In genomic region chr2:121771976-121772742, GRCh38 we compare ENCODE assay signal across 13 cellular contexts. TPM values are rescaled to one million over a fixed set of nuclear protein-coding genes. Genes with fewer than 3 reads are reported as not detected.
A peak's percentile ranks its signal among the peaks of the same experiment; 100 is the strongest.
DNase-seq lines count a peak whose midpoint lies in the region; ATAC-seq and TF ChIP-seq lines count a peak whose summit lies in the region.
"Had no signal": no experiment of that assay in that cellular context is flagged by ENCODE, and none has a peak within 500 bp of the region (broad histone marks: within the 10 kb centered on the region; RNA-seq: fewer than 3 reads in every experiment).

No MANE protein-coding gene starts in this region.

- no peak for ATAC-seq in GM21737 (IDR thresholded peaks at IDR 0.05; ENCODE audit: unreplicated experiment)
- no peak for ATAC-seq in left colon
- ATAC-seq: activated CD8-positive, alpha-beta T cell treated with anti-CD3 and anti-CD28 coated beads for 36 hours had no signal

- H3K4me3 Mint-ChIP-seq in neural crest cell (no peak overlapping the region), immature natural killer cell (no peak overlapping the region), CD14-positive monocyte (no peak overlapping the region)
- H3K4me3 Mint-ChIP-seq: activated CD8-positive, alpha-beta T cell treated with anti-CD3 and anti-CD28 coated beads for 36 hours; activated naive CD4-positive, alpha-beta T cell treated with anti-CD3 and anti-CD28 coated beads, Interleukin-2, amount 50 U/mL, for 24 hours; memory B cell had no signal

- DNase-seq in DMS 273 treated with DMSO at 0.1 percent for 48 hours (lab: John Stamatoyannopoulos, UW), result peak; percentile 84
- peak; percentile 80 for DNase-seq in NCI-H2171 treated with DMSO at 0.1 percent for 48 hours (lab: John Stamatoyannopoulos, UW)
- DNase-seq in choroid plexus epithelial cell (ENCODE audit: low read depth), result peak; percentile 26
- DNase-seq in neural crest cell (ENCODE audit: low read depth, low spot score), result no peak
- no peak for DNase-seq in immature natural killer cell
- no peak for DNase-seq in CD14-positive monocyte (ENCODE audit: low spot score)
- no peak for DNase-seq in left colon
- DNase-seq: activated CD8-positive, alpha-beta T cell treated with anti-CD3 and anti-CD28 coated beads for 36 hours; colonic mucosa; NCI-H187 had no signal

- H3K9me3 Mint-ChIP-seq in neural crest cell (no peaks in the 10 kb centered on the region), immature natural killer cell (no peaks in the 10 kb centered on the region), CD14-positive monocyte (no peaks in the 10 kb centered on the region)
- H3K9me3 Mint-ChIP-seq: activated CD8-positive, alpha-beta T cell treated with anti-CD3 and anti-CD28 coated beads for 36 hours; activated naive CD4-positive, alpha-beta T cell treated with anti-CD3 and anti-CD28 coated beads, Interleukin-2, amount 50 U/mL, for 24 hours; memory B cell had no signal

- no peak for TF ChIP-seq CTCF in choroid plexus epithelial cell (conservative IDR thresholded peaks at IDR 0.05; ENCODE audit: low read depth, low read length)
- no peak for TF ChIP-seq CTCF in neural crest cell (conservative IDR thresholded peaks at IDR 0.05)
- TF ChIP-seq CTCF in CD14-positive monocyte (IDR thresholded peaks at IDR 0.05), result no peak

- intact Hi-C loops in CD14-positive monocyte (cut with micrococcal nuclease) (no loop called here), left colon (cut with DNase I, micrococcal nuclease) (no loop called here)

- no peaks in the 10 kb centered on the region for H3K27me3 Mint-ChIP-seq in neural crest cell (ENCODE audit: low read depth)
- H3K27me3 Mint-ChIP-seq in immature natural killer cell (ENCODE audit: low read depth in 3 of 3), result peaks cover 0 to 4% (median 3%) of the 10 kb centered on the region in 3 donors
- peaks cover 0 to 1% (median 0%) of the 10 kb centered on the region in 3 donors for H3K27me3 Mint-ChIP-seq in CD14-positive monocyte (ENCODE audit: low read depth in 3 of 3)
- H3K27me3 Mint-ChIP-seq: activated CD8-positive, alpha-beta T cell treated with anti-CD3 and anti-CD28 coated beads for 36 hours; activated naive CD4-positive, alpha-beta T cell treated with anti-CD3 and anti-CD28 coated beads, Interleukin-2, amount 50 U/mL, for 24 hours had no signal

- no peak overlapping the region for H3K4me3 ChIP-seq in choroid plexus epithelial cell (ENCODE audit: low read depth, low read length)
- H3K4me3 ChIP-seq: colonic mucosa had no signal

- H3K27ac Mint-ChIP-seq in neural crest cell (ENCODE audit: unreplicated experiment) (peak overlapping the region; percentile 85), immature natural killer cell (peak overlapping the region in 1 of 6 donors; percentile 29), CD14-positive monocyte (peak overlapping the region in 3 of 7 donors; percentile 2 to 51 (median 33))
- H3K27ac Mint-ChIP-seq: activated CD8-positive, alpha-beta T cell treated with anti-CD3 and anti-CD28 coated beads for 36 hours; activated naive CD4-positive, alpha-beta T cell treated with anti-CD3 and anti-CD28 coated beads, Interleukin-2, amount 50 U/mL, for 24 hours; memory B cell had no signal

- H3K4me1 Mint-ChIP-seq in neural crest cell (peaks cover 24% of the 10 kb centered on the region), immature natural killer cell (no peaks in the 10 kb centered on the region), CD14-positive monocyte (peaks cover 4% of the 10 kb centered on the region)
- H3K4me1 Mint-ChIP-seq: activated naive CD4-positive, alpha-beta T cell treated with anti-CD3 and anti-CD28 coated beads, Interleukin-2, amount 50 U/mL, for 24 hours had no signal

- peaks cover 5% of the 10 kb centered on the region for H3K36me3 Mint-ChIP-seq in neural crest cell (ENCODE audit: low read depth)
- peaks cover 10 to 26% (median 14%) of the 10 kb centered on the region in 3 donors for H3K36me3 Mint-ChIP-seq in immature natural killer cell
- peaks cover 15 to 22% of the 10 kb centered on the region in 2 donors for H3K36me3 Mint-ChIP-seq in CD14-positive monocyte

RNA-seq across cellular contexts. Expression of gene TSN, which starts 16.7 kb away (rescaled TPM):
- 111 and 115 TPM in 2 replicates for total RNA-seq in neural crest cell
- polyA plus RNA-seq in immature natural killer cell, result 100 to 1,000 TPM in 1 of 3 donors, 10 to 100 TPM in 2; 76.5 to 114 (median 80.6) TPM
- 10 to 100 TPM; 65.5 to 66.5 TPM for polyA plus RNA-seq in CD14-positive monocyte
- 10 to 100 TPM; 40.3 to 44.0 TPM for total RNA-seq in left colon

RNA-seq across cellular contexts. Expression of gene NIFK, which starts 35.5 kb away (rescaled TPM):
- total RNA-seq in neural crest cell (89.7 and 95.4 TPM in 2 replicates), left colon (10 to 100 TPM; 28.6 to 30.1 TPM)
- polyA plus RNA-seq in immature natural killer cell (10 to 100 TPM; 35.6 to 67.4 (median 39.8) TPM), CD14-positive monocyte (10 to 100 TPM; 30.6 to 32.6 TPM)

Comparison
In these comparisons a context has a peak if more than half of its experiments do, and no peak if none do; other contexts are left out.
1. DNase-seq: peak in DMS 273 treated with DMSO at 0.1 percent for 48 hours (single experiment), NCI-H2171 treated with DMSO at 0.1 percent for 48 hours (single experiment) and choroid plexus epithelial cell (single experiment); none in neural crest cell (single experiment), immature natural killer cell (0 of 3), CD14-positive monocyte (single experiment) and left colon (0 of 2).